ENCODE assay signal across 15 cellular contexts in the genomic region with DNA sequence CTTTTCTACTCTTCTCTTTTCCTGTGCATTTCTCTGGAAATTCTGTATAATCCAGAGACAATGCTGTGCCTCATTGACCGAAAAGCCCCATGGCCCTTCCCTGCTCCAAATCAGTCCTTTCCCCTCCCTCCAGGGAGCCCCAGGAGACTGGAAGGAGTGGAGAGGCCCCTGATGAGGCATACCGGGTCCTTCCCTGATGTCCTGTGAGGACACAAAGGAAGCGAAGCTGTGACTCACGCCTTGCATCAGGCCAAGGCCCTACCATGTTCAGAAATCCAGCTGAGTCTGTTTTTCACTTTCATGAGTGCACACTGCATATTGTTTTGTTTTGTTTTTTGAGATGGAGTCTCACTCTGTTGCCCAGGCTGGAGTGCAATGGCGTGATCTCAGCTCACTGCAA. TPM values are rescaled to one million over a fixed set of nuclear protein-coding genes. Genes with fewer than 3 reads are reported as not detected.
A peak's percentile ranks its signal among the peaks of the same experiment; 100 is the strongest.
DNase-seq lines count a peak whose midpoint lies in the region; ATAC-seq and TF ChIP-seq lines count a peak whose summit lies in the region.
"Had no signal": no experiment of that assay in that cellular context is flagged by ENCODE, and none has a peak within 500 bp of the region (broad histone marks: within the 10 kb centered on the region; RNA-seq: fewer than 3 reads in every experiment).

No MANE protein-coding gene starts in this region.

- DNase-seq in H4 (ENCODE audit: low spot score) (peak; percentile 14), SIG-M5 treated with dmso at 0.1 percent for 504 hours (lab: John Stamatoyannopoulos, UW; ENCODE audit: unreplicated experiment) (peak; percentile 39), fibroblast of pulmonary artery (ENCODE audit: low read depth) (peak; percentile 71), skeletal muscle cell (ENCODE audit: low read depth) (peak; percentile 77), NCI-H2227 (lab: John Stamatoyannopoulos, UW; ENCODE audit: unreplicated experiment) (no peak)
- DNase-seq: left colon, NCI-H2227 treated with DMSO at 0.1 percent for 48 hours, posterior cingulate gyrus, SW 1271, testis had no signal

- no peak for ATAC-seq in GM18520 (IDR thresholded peaks at IDR 0.05; ENCODE audit: unreplicated experiment)
- no peak for ATAC-seq in gastroesophageal sphincter
- ATAC-seq in HG03097 (IDR thresholded peaks at IDR 0.05; ENCODE audit: low FRiP score, unreplicated experiment): no peak
- ATAC-seq: left colon had no signal

- peaks cover 7% of the 10 kb centered on the region for H3K27me3 ChIP-seq in gastroesophageal sphincter
- H3K27me3 ChIP-seq: testis had no signal

- no peak for TF ChIP-seq EP300 in gastroesophageal sphincter (IDR thresholded peaks at IDR 0.05)

- TF ChIP-seq POLR2A in gastroesophageal sphincter (IDR thresholded peaks at IDR 0.05): no peak

- no peak overlapping the region for H3K4me3 ChIP-seq in fibroblast of pulmonary artery (replicated peaks; ENCODE audit: low read depth, low read length)
- no peak overlapping the region for H3K4me3 ChIP-seq in skeletal muscle cell (ENCODE audit: low read depth, low read length)
- H3K4me3 ChIP-seq in gastroesophageal sphincter: no peak overlapping the region
- H3K4me3 ChIP-seq: testis had no signal

- H3K4me1 ChIP-seq in gastroesophageal sphincter: no peaks in the 10 kb centered on the region
- H3K4me1 ChIP-seq: testis had no signal

- TF ChIP-seq CTCF in fibroblast of pulmonary artery (IDR thresholded peaks at IDR 0.05; ENCODE audit: low read length, missing control alignments) (no peak), gastroesophageal sphincter (IDR thresholded peaks at IDR 0.05) (no peak)

- H3K27ac ChIP-seq in gastroesophageal sphincter: no peak overlapping the region
- H3K27ac ChIP-seq: testis had no signal

- H3K9me3 ChIP-seq in gastroesophageal sphincter: no peaks in the 10 kb centered on the region
- H3K9me3 ChIP-seq: testis had no signal

- no peaks in the 10 kb centered on the region for H3K36me3 ChIP-seq in gastroesophageal sphincter

- WGBS in gastroesophageal sphincter (ENCODE audit: low coverage in 1 of 2), 2 donors: 37% methylated on average over 3 of the region's 5 CpGs; no CpG with 5 or more reads in 1 of the 2 donors

RNA-seq across cellular contexts. Expression of a gene that starts 38.7 kb away (rescaled TPM):
- total RNA-seq in H4 (2014; rRNA removed; shearing (Covaris generic)): not detected in 2 replicates
- not detected for total RNA-seq in gastroesophageal sphincter
- total RNA-seq: activated CD8-positive, alpha-beta memory T cell treated with anti-CD3 and anti-CD28 coated beads for 36 hours; epithelial cell of proximal tubule; left colon; testis had no signal
